7 cellular contexts compared by ENCODE assay signal in the genomic region with DNA sequence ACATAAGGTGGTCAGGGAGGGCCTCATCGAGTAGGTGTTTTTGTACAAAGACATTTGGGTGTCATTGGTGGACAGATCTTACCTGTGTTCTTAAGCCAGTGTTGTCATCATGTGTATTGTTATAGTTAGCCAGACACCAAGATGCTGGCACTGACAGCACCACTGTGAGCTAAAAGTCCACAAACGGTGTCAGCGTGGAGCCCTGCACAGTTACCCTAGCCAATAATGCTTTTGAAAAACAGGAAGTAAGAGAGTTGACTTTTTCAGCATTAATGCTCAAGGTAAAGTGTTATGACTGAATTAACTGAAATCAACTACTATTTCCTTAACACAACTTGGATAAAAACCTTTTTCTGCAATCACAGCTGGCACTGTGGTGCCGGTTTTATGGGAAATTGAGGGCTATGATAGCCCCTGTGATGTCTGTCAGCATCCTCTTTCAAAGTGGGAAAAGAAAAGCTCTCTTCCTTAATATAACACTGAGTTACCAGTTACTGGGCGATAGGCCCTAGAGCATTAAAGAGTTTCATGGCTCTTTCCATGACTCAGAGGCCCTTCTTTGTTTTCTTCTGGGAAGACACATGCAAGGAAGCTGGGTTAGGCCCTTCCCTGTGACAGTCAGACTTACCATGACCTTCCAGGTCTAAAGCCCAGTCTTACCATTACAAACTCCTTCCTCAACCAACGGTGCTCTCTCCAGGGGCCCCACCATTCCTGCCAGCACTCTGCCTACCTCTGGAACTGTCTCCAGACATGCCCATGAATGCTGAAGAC. TPM values are rescaled to one million over a fixed set of nuclear protein-coding genes. Genes with fewer than 3 reads are reported as not detected.
A peak's percentile ranks its signal among the peaks of the same experiment; 100 is the strongest.
DNase-seq lines count a peak whose midpoint lies in the region; ATAC-seq and TF ChIP-seq lines count a peak whose summit lies in the region.
"Not testable (repeated sequence)": the region's sequence is repeated elsewhere in the genome, so short reads cannot be mapped to it uniquely, and the experiment has no call there.

No MANE protein-coding gene starts in this region.

- H2AFZ ChIP-seq in PC-3 (ENCODE audit: low read length) = not testable (repeated sequence)

- H3K27me3 Mint-ChIP-seq in CD8-positive, alpha-beta T cell (ENCODE audit: low read depth); activated CD4-positive, alpha-beta T cell treated with anti-CD3 and anti-CD28 coated beads, Interleukin-2, amount 10 ng/mL, durations not matched to agents 24 days and 14 days; activated naive CD8-positive, alpha-beta T cell treated with anti-CD3 and anti-CD28 coated beads for 36 hours; naive B cell; stimulated activated naive B cell treated with anti-CD40 and anti-IgM and Interleukin-4, amounts not matched to agents 10 μg/mL and 1 μg/mL and 100 μg/mL, for 72 hours: not testable (repeated sequence)

- not testable (repeated sequence) for H3K27me3 ChIP-seq in CD8-positive, alpha-beta T cell (ENCODE audit: insufficient read depth, low read length); PC-3 (ENCODE audit: low read length)

- not testable (repeated sequence) for BruUV-seq in PC-3 (replicated peaks; lab: Mats Ljungman, UMichigan)

- H3K4me1 Mint-ChIP-seq in CD8-positive, alpha-beta T cell (ENCODE audit: low read depth); activated CD4-positive, alpha-beta T cell treated with anti-CD3 and anti-CD28 coated beads, Interleukin-2, amount 10 ng/mL, durations not matched to agents 24 days and 14 days; activated naive CD8-positive, alpha-beta T cell treated with anti-CD3 and anti-CD28 coated beads for 36 hours; stimulated activated naive B cell treated with anti-CD40 and anti-IgM and Interleukin-4, amounts not matched to agents 10 μg/mL and 1 μg/mL and 100 μg/mL, for 72 hours: not testable (repeated sequence)
- H3K4me1 Mint-ChIP-seq in naive B cell = peaks cover 0 to 21% (median 10%) of the 10 kb centered on the region in 3 donors

- not testable (repeated sequence) for H3K36me3 Mint-ChIP-seq in CD8-positive, alpha-beta T cell; activated CD4-positive, alpha-beta T cell treated with anti-CD3 and anti-CD28 coated beads, Interleukin-2, amount 10 ng/mL, durations not matched to agents 24 days and 14 days (ENCODE audit: low read depth); activated naive CD8-positive, alpha-beta T cell treated with anti-CD3 and anti-CD28 coated beads for 36 hours; naive B cell; stimulated activated naive B cell treated with anti-CD40 and anti-IgM and Interleukin-4, amounts not matched to agents 10 μg/mL and 1 μg/mL and 100 μg/mL, for 72 hours

- not testable (repeated sequence) for H3K9ac ChIP-seq in PC-3 (ENCODE audit: low read length)

- H3K9me3 ChIP-seq in CD8-positive, alpha-beta T cell (ENCODE audit: low read length); PC-3 (ENCODE audit: low read length): not testable (repeated sequence)

- not testable (repeated sequence) for H4K20me1 ChIP-seq in PC-3 (ENCODE audit: low read length)

- H3K4me1 ChIP-seq in CD8-positive, alpha-beta T cell (ENCODE audit: insufficient read depth, low read length); PC-3 (ENCODE audit: insufficient read depth, low read length): not testable (repeated sequence)

- not testable (repeated sequence) for H3K9me3 Mint-ChIP-seq in CD8-positive, alpha-beta T cell; activated CD4-positive, alpha-beta T cell treated with anti-CD3 and anti-CD28 coated beads, Interleukin-2, amount 10 ng/mL, durations not matched to agents 24 days and 14 days; activated naive CD8-positive, alpha-beta T cell treated with anti-CD3 and anti-CD28 coated beads for 36 hours; naive B cell; stimulated activated naive B cell treated with anti-CD40 and anti-IgM and Interleukin-4, amounts not matched to agents 10 μg/mL and 1 μg/mL and 100 μg/mL, for 72 hours

- not testable (repeated sequence) for DNase-seq in CD8-positive, alpha-beta T cell; PC-3; activated CD4-positive, alpha-beta T cell treated with anti-CD3 and anti-CD28 coated beads, Interleukin-2, amount 10 ng/mL, durations not matched to agents 24 days and 14 days; activated naive CD8-positive, alpha-beta T cell treated with anti-CD3 and anti-CD28 coated beads for 36 hours; naive B cell; stimulated activated naive B cell treated with anti-CD40 and anti-IgM and Interleukin-4, amounts not matched to agents 10 μg/mL and 1 μg/mL and 100 μg/mL, for 72 hours
- peak; percentile 23 for DNase-seq in epithelial cell of esophagus (ENCODE audit: low read depth)

- H3F3A ChIP-seq in PC-3 (ENCODE audit: low read length, unreplicated experiment) = not testable (repeated sequence)

- not testable (repeated sequence) for H3K79me2 ChIP-seq in PC-3 (ENCODE audit: low read length)

- H3K27ac Mint-ChIP-seq in CD8-positive, alpha-beta T cell; activated CD4-positive, alpha-beta T cell treated with anti-CD3 and anti-CD28 coated beads, Interleukin-2, amount 10 ng/mL, durations not matched to agents 24 days and 14 days: not testable (repeated sequence)
- peak overlapping the region; percentile 58 for H3K27ac Mint-ChIP-seq in activated naive CD8-positive, alpha-beta T cell treated with anti-CD3 and anti-CD28 coated beads for 36 hours
- peak overlapping the region in 1 of 6 donors; percentile 79 for H3K27ac Mint-ChIP-seq in naive B cell
- peak overlapping the region; percentile 69 for H3K27ac Mint-ChIP-seq in stimulated activated naive B cell treated with anti-CD40 and anti-IgM and Interleukin-4, amounts not matched to agents 10 μg/mL and 1 μg/mL and 100 μg/mL, for 72 hours

- H3K4me3 ChIP-seq in CD8-positive, alpha-beta T cell (ENCODE audit: low read depth, low read length); PC-3 (ENCODE audit: low read length); epithelial cell of esophagus (ENCODE audit: low read length): not testable (repeated sequence)

- peak; percentile 56 for ATAC-seq in CD8-positive, alpha-beta T cell
- ATAC-seq in PC-3 (peak; percentile 76), naive B cell (ENCODE audit: low read depth in 2 of 2) (peak; percentile 75 to 81)
- ATAC-seq in stimulated activated naive B cell treated with anti-CD40 and anti-IgM and Interleukin-4, amounts not matched to agents 10 μg/mL and 1 μg/mL and 100 μg/mL, for 72 hours (replicated peaks) = peak; percentile 87 to 90

- intact Hi-C loops in CD8-positive, alpha-beta T cell (cut with DNase I, micrococcal nuclease); PC-3 (cut with micrococcal nuclease); activated CD4-positive, alpha-beta T cell treated with anti-CD3 and anti-CD28 coated beads, Interleukin-2, amount 10 ng/mL, durations not matched to agents 24 days and 14 days (cut with micrococcal nuclease): not testable (repeated sequence)

- H3K9me2 ChIP-seq in PC-3 (replicated peaks; ENCODE audit: low read length) = not testable (repeated sequence)

- POLR2A ChIA-PET in CD8-positive, alpha-beta T cell (lab: Charles Lee); PC-3 (lab: Charles Lee; ENCODE audit: unreplicated experiment): not testable (repeated sequence)

- CTCF ChIA-PET in CD8-positive, alpha-beta T cell (lab: Charles Lee); PC-3 (lab: Charles Lee): not testable (repeated sequence)

- H3K27ac ChIP-seq in CD8-positive, alpha-beta T cell (ENCODE audit: low read depth, low read length); PC-3 (ENCODE audit: low read length): not testable (repeated sequence)

- H3K36me3 ChIP-seq in CD8-positive, alpha-beta T cell (ENCODE audit: insufficient read depth, low read length); PC-3 (ENCODE audit: low read depth, low read length): not testable (repeated sequence)

- not testable (repeated sequence) for H3K4me3 Mint-ChIP-seq in CD8-positive, alpha-beta T cell; activated naive CD8-positive, alpha-beta T cell treated with anti-CD3 and anti-CD28 coated beads for 36 hours; stimulated activated naive B cell treated with anti-CD40 and anti-IgM and Interleukin-4, amounts not matched to agents 10 μg/mL and 1 μg/mL and 100 μg/mL, for 72 hours
- peak overlapping the region; percentile 58 for H3K4me3 Mint-ChIP-seq in activated CD4-positive, alpha-beta T cell treated with anti-CD3 and anti-CD28 coated beads, Interleukin-2, amount 10 ng/mL, durations not matched to agents 24 days and 14 days
- H3K4me3 Mint-ChIP-seq in naive B cell = peak overlapping the region; percentile 75 to 94 (median 84)

- TF ChIP-seq CTCF in CD8-positive, alpha-beta T cell (IDR thresholded peaks at IDR 0.05); PC-3 (conservative IDR thresholded peaks at IDR 0.05; ENCODE audit: low read depth, low read length); epithelial cell of esophagus (IDR thresholded peaks at IDR 0.05; ENCODE audit: insufficient read depth, low read depth, low read length, missing control alignments): not testable (repeated sequence)

- not testable (repeated sequence) for H3K4me2 ChIP-seq in PC-3 (ENCODE audit: low read length)

RNA-seq across cellular contexts. Expression of gene NOTCH2, which starts 29.7 kb away (rescaled TPM):
- 10 to 100 TPM; 25.5 to 28.8 TPM for total RNA-seq in CD8-positive, alpha-beta T cell
- total RNA-seq in PC-3 (2014; rRNA removed) = 42.2 and 61.5 TPM in 2 replicates
- 96.5 and 98.0 TPM in 2 replicates for total RNA-seq in activated CD4-positive, alpha-beta T cell treated with anti-CD3 and anti-CD28 coated beads, Interleukin-2, amount 10 ng/mL, durations not matched to agents 24 days and 14 days
- total RNA-seq in activated naive CD8-positive, alpha-beta T cell treated with anti-CD3 and anti-CD28 coated beads for 36 hours = 10 to 100 TPM; 39.5 to 46.2 TPM
- polyA plus RNA-seq in naive B cell (ENCODE audit: low read depth in 6 of 6) = 10 to 100 TPM; 45.8 to 70.9 (median 64.7) TPM
